ENCODE assay signal across 2 cellular contexts in the genomic region with DNA sequence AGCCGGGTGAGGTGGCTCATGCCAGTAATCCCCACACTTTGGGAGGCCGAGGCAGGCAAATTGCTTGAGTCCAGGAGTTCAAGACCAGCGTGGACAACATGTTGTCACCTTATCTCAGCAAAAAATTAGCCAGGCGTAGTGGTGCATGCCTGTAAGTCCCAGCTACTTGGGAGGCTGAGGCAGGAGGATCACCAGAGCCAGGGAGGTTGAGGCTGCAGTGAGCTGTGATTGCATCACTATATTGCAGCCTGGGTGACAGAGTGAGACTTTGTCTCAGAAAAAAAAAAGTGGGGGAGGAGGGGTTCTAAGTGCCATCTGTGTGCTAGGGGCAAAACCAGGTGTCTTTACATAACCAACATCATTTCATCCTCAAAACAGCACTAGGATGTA.
TF ChIP-seq lines count a peak whose summit lies in the region.

No MANE protein-coding gene starts in this region.

TF ChIP-seq in HepG2, 621 proteins besides CTCF, POLR2A, EP300 and RAD21:
- TF ChIP-seq CEBPG (CRISPR knock-in tag; IDR thresholded peaks at IDR 0.05) (peak; percentile 17; the same call in 1 of the 2 replicates), U2AF1 (optimal IDR thresholded peaks at IDR 0.05; ENCODE audit: low read depth, low read length) (no peak), ATF7 (IDR thresholded peaks at IDR 0.05) (peak; percentile 78), ATF7 (CRISPR knock-in tag; IDR thresholded peaks at IDR 0.05) (no peak), ZNF589 (CRISPR knock-in tag; conservative IDR thresholded peaks at IDR 0.05) (no peak), CEBPB (IDR thresholded peaks at IDR 0.05; ENCODE audit: borderline replicate concordance, low read depth, low read length) (peak; percentile 54), ETV6 (CRISPR knock-in tag; conservative IDR thresholded peaks at IDR 0.05) (0 out of 2 replicates have a peak, but pooled peaks have one; percentile 29)
- TF ChIP-seq, protein P1, sequence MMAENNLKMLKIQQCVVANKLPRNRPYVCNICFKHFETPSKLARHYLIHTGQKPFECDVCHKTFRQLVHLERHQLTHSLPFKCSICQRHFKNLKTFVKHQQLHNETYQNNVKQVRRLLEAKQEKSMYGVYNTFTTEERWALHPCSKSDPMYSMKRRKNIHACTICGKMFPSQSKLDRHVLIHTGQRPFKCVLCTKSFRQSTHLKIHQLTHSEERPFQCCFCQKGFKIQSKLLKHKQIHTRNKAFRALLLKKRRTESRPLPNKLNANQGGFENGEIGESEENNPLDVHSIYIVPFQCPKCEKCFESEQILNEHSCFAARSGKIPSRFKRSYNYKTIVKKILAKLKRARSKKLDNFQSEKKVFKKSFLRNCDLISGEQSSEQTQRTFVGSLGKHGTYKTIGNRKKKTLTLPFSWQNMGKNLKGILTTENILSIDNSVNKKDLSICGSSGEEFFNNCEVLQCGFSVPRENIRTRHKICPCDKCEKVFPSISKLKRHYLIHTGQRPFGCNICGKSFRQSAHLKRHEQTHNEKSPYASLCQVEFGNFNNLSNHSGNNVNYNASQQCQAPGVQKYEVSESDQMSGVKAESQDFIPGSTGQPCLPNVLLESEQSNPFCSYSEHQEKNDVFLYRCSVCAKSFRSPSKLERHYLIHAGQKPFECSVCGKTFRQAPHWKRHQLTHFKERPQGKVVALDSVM (CRISPR knock-in tag; IDR thresholded peaks at IDR 0.05) = peak; percentile 92
- TF ChIP-seq, protein P2, sequence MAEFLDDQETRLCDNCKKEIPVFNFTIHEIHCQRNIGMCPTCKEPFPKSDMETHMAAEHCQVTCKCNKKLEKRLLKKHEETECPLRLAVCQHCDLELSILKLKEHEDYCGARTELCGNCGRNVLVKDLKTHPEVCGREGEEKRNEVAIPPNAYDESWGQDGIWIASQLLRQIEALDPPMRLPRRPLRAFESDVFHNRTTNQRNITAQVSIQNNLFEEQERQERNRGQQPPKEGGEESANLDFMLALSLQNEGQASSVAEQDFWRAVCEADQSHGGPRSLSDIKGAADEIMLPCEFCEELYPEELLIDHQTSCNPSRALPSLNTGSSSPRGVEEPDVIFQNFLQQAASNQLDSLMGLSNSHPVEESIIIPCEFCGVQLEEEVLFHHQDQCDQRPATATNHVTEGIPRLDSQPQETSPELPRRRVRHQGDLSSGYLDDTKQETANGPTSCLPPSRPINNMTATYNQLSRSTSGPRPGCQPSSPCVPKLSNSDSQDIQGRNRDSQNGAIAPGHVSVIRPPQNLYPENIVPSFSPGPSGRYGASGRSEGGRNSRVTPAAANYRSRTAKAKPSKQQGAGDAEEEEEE (CRISPR knock-in tag; IDR thresholded peaks at IDR 0.05; ENCODE audit: borderline replicate concordance) = no peak
- TF ChIP-seq, protein P3, sequence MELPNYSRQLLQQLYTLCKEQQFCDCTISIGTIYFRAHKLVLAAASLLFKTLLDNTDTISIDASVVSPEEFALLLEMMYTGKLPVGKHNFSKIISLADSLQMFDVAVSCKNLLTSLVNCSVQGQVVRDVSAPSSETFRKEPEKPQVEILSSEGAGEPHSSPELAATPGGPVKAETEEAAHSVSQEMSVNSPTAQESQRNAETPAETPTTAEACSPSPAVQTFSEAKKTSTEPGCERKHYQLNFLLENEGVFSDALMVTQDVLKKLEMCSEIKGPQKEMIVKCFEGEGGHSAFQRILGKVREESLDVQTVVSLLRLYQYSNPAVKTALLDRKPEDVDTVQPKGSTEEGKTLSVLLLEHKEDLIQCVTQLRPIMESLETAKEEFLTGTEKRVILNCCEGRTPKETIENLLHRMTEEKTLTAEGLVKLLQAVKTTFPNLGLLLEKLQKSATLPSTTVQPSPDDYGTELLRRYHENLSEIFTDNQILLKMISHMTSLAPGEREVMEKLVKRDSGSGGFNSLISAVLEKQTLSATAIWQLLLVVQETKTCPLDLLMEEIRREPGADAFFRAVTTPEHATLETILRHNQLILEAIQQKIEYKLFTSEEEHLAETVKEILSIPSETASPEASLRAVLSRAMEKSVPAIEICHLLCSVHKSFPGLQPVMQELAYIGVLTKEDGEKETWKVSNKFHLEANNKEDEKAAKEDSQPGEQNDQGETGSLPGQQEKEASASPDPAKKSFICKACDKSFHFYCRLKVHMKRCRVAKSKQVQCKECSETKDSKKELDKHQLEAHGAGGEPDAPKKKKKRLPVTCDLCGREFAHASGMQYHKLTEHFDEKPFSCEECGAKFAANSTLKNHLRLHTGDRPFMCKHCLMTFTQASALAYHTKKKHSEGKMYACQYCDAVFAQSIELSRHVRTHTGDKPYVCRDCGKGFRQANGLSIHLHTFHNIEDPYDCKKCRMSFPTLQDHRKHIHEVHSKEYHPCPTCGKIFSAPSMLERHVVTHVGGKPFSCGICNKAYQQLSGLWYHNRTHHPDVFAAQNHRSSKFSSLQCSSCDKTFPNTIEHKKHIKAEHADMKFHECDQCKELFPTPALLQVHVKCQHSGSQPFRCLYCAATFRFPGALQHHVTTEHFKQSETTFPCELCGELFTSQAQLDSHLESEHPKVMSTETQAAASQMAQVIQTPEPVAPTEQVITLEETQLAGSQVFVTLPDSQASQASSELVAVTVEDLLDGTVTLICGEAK (IDR thresholded peaks at IDR 0.05) = no peak
- TF ChIP-seq, protein P3 (CRISPR knock-in tag; IDR thresholded peaks at IDR 0.05) = no peak

TF ChIP-seq in H1, 55 proteins besides CTCF, POLR2A, EP300 and RAD21:
- TF ChIP-seq SRF (IDR thresholded peaks at IDR 0.05; ENCODE audit: low read depth, low read length) = no peak
- TF ChIP-seq SIRT6 (IDR thresholded peaks at IDR 0.05; ENCODE audit: low read length) = no peak
- no peak for TF ChIP-seq CHD2 (IDR thresholded peaks at IDR 0.05; ENCODE audit: low read length)
- TF ChIP-seq BRCA1 (IDR thresholded peaks at IDR 0.05; ENCODE audit: low read depth, low read length) = no peak
- TF ChIP-seq POLR2AphosphoS5 (IDR thresholded peaks at IDR 0.05; ENCODE audit: low read depth, low read length) = no peak
- TF ChIP-seq JUN (IDR thresholded peaks at IDR 0.05; ENCODE audit: low read depth, low read length) = no peak
- TF ChIP-seq, protein P4, sequence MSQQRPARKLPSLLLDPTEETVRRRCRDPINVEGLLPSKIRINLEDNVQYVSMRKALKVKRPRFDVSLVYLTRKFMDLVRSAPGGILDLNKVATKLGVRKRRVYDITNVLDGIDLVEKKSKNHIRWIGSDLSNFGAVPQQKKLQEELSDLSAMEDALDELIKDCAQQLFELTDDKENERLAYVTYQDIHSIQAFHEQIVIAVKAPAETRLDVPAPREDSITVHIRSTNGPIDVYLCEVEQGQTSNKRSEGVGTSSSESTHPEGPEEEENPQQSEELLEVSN (IDR thresholded peaks at IDR 0.05) = no peak
- TF ChIP-seq EGR1 (IDR thresholded peaks at IDR 0.05; ENCODE audit: borderline replicate concordance, low read depth, low read length) = no peak
- TF ChIP-seq CREB1 (IDR thresholded peaks at IDR 0.05) = no peak
